1 cellular context compared by ENCODE assay signal in the genomic region with DNA sequence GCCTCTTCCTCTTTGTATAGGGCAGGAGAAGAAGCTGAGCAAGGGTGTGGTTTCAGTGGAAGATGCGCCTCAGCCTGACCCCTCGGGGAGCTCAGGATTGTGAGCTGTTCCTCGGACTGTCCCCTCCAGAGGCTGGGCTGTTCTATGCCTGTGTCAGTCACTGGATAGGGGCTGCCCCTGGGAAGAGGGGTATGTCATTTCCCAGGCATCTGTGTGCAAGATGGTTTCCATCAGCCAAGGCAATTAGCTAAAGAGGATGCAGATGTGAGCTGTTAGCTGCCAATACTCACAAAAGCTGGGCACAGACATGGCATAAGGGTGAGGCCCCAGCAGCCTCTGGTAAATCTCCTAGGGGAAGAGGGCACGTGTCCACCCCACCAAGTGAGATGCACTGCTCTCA.
TF ChIP-seq lines count a peak whose summit lies in the region.

No MANE protein-coding gene starts in this region.

TF ChIP-seq in SK-N-SH, 30 proteins besides CTCF, POLR2A, EP300 and RAD21 (continued from another document):
- TF ChIP-seq, protein P1, sequence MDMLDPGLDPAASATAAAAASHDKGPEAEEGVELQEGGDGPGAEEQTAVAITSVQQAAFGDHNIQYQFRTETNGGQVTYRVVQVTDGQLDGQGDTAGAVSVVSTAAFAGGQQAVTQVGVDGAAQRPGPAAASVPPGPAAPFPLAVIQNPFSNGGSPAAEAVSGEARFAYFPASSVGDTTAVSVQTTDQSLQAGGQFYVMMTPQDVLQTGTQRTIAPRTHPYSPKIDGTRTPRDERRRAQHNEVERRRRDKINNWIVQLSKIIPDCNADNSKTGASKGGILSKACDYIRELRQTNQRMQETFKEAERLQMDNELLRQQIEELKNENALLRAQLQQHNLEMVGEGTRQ (IDR thresholded peaks at IDR 0.05; ENCODE audit: borderline replicate concordance, low read depth, low read length) = peak; percentile 40; the same call in 1 of the 2 replicates
- TF ChIP-seq NFIC (IDR thresholded peaks at IDR 0.05; ENCODE audit: borderline replicate concordance) (0 out of 2 replicates have a peak, but pooled peaks have one; percentile 10), SIN3A (IDR thresholded peaks at IDR 0.05; ENCODE audit: borderline replicate concordance, low read depth, low read length) (no peak), GATA2 (CRISPR knock-in tag; IDR thresholded peaks at IDR 0.05) (0 out of 2 replicates have a peak, but pooled peaks have one; percentile 10), FOSL2 (IDR thresholded peaks at IDR 0.05; ENCODE audit: borderline replicate concordance, low read depth) (no peak), REST (IDR thresholded peaks at IDR 0.05; ENCODE audit: low read depth, low read length) (no peak), RFX5 (IDR thresholded peaks at IDR 0.05; ENCODE audit: low read length) (no peak), ELF1 (IDR thresholded peaks at IDR 0.05) (no peak)
- TF ChIP-seq, protein P2, sequence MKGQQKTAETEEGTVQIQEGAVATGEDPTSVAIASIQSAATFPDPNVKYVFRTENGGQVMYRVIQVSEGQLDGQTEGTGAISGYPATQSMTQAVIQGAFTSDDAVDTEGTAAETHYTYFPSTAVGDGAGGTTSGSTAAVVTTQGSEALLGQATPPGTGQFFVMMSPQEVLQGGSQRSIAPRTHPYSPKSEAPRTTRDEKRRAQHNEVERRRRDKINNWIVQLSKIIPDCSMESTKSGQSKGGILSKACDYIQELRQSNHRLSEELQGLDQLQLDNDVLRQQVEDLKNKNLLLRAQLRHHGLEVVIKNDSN (IDR thresholded peaks at IDR 0.05; ENCODE audit: borderline replicate concordance, low read depth) = no peak
